In the genomic region with DNA sequence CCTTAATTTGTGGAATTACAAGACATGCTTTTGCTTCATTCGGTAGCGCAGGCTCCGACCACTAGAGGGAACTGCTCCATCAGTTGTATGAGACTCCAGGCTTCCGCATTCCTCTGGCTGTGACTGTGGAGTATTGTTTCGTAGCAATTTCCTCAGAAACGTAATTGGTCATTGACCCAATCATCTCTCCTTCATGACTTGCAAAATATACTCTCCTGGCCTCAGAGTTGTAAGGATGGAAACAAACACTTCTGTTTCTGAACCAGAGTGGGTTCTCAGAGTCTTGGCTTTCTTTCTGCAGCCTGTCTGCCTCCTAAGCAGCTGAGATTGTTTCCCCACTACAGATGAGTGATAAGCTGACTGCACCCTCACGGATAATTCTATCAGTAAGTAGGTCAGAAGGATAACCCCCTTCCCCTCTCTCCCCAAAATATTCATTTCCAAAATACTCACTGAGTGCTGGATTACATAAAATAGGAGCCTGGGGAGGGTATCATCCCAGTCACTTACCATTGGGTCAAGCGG, we compare ENCODE assay signal across 1 cellular context.
A peak's percentile ranks its signal among the peaks of the same experiment; 100 is the strongest.
TF ChIP-seq lines count a peak whose summit lies in the region.

No MANE protein-coding gene starts in this region.

TF ChIP-seq in K562, 482 proteins besides CTCF, POLR2A, EP300 and RAD21 (continued from another document and continues in another):
- TF ChIP-seq ZNF280A (IDR thresholded peaks at IDR 0.05; ENCODE audit: low read depth, partially characterized antibody), result no peak
- TF ChIP-seq ZNF408 (CRISPR knock-in tag; IDR thresholded peaks at IDR 0.05; ENCODE audit: low read depth), result no peak
- TF ChIP-seq JUND (IDR thresholded peaks at IDR 0.05; ENCODE audit: borderline replicate concordance, low read depth, low read length), result peak; percentile 53; the same call in 1 of the 2 replicates
- TF ChIP-seq JUND (tag; IDR thresholded peaks at IDR 0.05; ENCODE audit: borderline replicate concordance, low read depth, low read length), result peak; percentile 50; the same call in 2 of the 3 replicates
- TF ChIP-seq POLR2AphosphoS5 (IDR thresholded peaks at IDR 0.05; ENCODE audit: control insufficient read depth, insufficient read depth, low read depth, low read length), result no peak
- TF ChIP-seq TRIM25 (IDR thresholded peaks at IDR 0.05; ENCODE audit: borderline replicate concordance), result no peak
- TF ChIP-seq ADNP (tag; IDR thresholded peaks at IDR 0.05), result no peak
- TF ChIP-seq L3MBTL2 (IDR thresholded peaks at IDR 0.05), result 0 out of 2 replicates have a peak, but pooled peaks have one; percentile 23
- no peak for TF ChIP-seq ZBTB7A (IDR thresholded peaks at IDR 0.05; ENCODE audit: borderline replicate concordance, control insufficient read depth, low read depth, low read length)
- no peak for TF ChIP-seq ZNF3 (CRISPR knock-in tag; IDR thresholded peaks at IDR 0.05)
- TF ChIP-seq RBM22 (IDR thresholded peaks at IDR 0.05; ENCODE audit: low read depth, low read length, poor library complexity, severe bottlenecking), result no peak
- no peak for TF ChIP-seq MCM7 (IDR thresholded peaks at IDR 0.05)
- TF ChIP-seq ERF (CRISPR knock-in tag; IDR thresholded peaks at IDR 0.05), result no peak
- TF ChIP-seq ZNF77 (CRISPR knock-in tag; IDR thresholded peaks at IDR 0.05), result no peak
- no peak for TF ChIP-seq BDP1 (IDR thresholded peaks at IDR 0.05; ENCODE audit: insufficient read depth, insufficient read length)
- no peak for TF ChIP-seq ZNF707 (CRISPR knock-in tag; conservative IDR thresholded peaks at IDR 0.05)
- TF ChIP-seq DLX4 (CRISPR knock-in tag; IDR thresholded peaks at IDR 0.05), result no peak
- TF ChIP-seq SIRT6 (IDR thresholded peaks at IDR 0.05; ENCODE audit: low read depth, low read length), result no peak
- TF ChIP-seq TEAD1 (CRISPR knock-in tag; IDR thresholded peaks at IDR 0.05), result peak; percentile 97 to 99
- TF ChIP-seq CEBPB (tag; IDR thresholded peaks at IDR 0.05), result 0 out of 2 replicates have a peak, but pooled peaks have one; percentile 37
- TF ChIP-seq GABPB1 (CRISPR knock-in tag; IDR thresholded peaks at IDR 0.05), result no peak
- TF ChIP-seq TAF9B (IDR thresholded peaks at IDR 0.05; ENCODE audit: partially characterized antibody), result no peak
- no peak for TF ChIP-seq ILF3 (IDR thresholded peaks at IDR 0.05; ENCODE audit: borderline replicate concordance)
- no peak for TF ChIP-seq ZEB2 (IDR thresholded peaks at IDR 0.05)
- no peak for TF ChIP-seq MCM3 (IDR thresholded peaks at IDR 0.05)
- TF ChIP-seq HNRNPH1 (optimal IDR thresholded peaks at IDR 0.05; ENCODE audit: low read depth, low read length), result no peak
- TF ChIP-seq ZNF143 (CRISPR knock-in tag; IDR thresholded peaks at IDR 0.05), result no peak
- TF ChIP-seq TGIF2 (CRISPR knock-in tag; IDR thresholded peaks at IDR 0.05), result no peak
- no peak for TF ChIP-seq ZFP30 (CRISPR knock-in tag; IDR thresholded peaks at IDR 0.05; ENCODE audit: borderline replicate concordance)
- no peak for TF ChIP-seq DMBX1 (CRISPR knock-in tag; IDR thresholded peaks at IDR 0.05; ENCODE audit: borderline replicate concordance)
- no peak for TF ChIP-seq MED1 (CRISPR knock-in tag; IDR thresholded peaks at IDR 0.05; ENCODE audit: borderline replicate concordance)
- TF ChIP-seq, protein P1, sequence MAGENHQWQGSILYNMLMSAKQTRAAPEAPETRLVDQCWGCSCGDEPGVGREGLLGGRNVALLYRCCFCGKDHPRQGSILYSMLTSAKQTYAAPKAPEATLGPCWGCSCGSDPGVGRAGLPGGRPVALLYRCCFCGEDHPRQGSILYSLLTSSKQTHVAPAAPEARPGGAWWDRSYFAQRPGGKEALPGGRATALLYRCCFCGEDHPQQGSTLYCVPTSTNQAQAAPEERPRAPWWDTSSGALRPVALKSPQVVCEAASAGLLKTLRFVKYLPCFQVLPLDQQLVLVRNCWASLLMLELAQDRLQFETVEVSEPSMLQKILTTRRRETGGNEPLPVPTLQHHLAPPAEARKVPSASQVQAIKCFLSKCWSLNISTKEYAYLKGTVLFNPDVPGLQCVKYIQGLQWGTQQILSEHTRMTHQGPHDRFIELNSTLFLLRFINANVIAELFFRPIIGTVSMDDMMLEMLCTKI (IDR thresholded peaks at IDR 0.05; ENCODE audit: partially characterized antibody), result no peak
- TF ChIP-seq NBN (IDR thresholded peaks at IDR 0.05; ENCODE audit: low read depth), result no peak
- TF ChIP-seq CC2D1A (IDR thresholded peaks at IDR 0.05), result peak; percentile 79
- no peak for TF ChIP-seq CHD2 (IDR thresholded peaks at IDR 0.05; ENCODE audit: low read depth, low read length)
- no peak for TF ChIP-seq PURB (CRISPR knock-in tag; IDR thresholded peaks at IDR 0.05; ENCODE audit: low read depth)
- TF ChIP-seq ATF7 (IDR thresholded peaks at IDR 0.05), result peak; percentile 67
- TF ChIP-seq, protein P2, sequence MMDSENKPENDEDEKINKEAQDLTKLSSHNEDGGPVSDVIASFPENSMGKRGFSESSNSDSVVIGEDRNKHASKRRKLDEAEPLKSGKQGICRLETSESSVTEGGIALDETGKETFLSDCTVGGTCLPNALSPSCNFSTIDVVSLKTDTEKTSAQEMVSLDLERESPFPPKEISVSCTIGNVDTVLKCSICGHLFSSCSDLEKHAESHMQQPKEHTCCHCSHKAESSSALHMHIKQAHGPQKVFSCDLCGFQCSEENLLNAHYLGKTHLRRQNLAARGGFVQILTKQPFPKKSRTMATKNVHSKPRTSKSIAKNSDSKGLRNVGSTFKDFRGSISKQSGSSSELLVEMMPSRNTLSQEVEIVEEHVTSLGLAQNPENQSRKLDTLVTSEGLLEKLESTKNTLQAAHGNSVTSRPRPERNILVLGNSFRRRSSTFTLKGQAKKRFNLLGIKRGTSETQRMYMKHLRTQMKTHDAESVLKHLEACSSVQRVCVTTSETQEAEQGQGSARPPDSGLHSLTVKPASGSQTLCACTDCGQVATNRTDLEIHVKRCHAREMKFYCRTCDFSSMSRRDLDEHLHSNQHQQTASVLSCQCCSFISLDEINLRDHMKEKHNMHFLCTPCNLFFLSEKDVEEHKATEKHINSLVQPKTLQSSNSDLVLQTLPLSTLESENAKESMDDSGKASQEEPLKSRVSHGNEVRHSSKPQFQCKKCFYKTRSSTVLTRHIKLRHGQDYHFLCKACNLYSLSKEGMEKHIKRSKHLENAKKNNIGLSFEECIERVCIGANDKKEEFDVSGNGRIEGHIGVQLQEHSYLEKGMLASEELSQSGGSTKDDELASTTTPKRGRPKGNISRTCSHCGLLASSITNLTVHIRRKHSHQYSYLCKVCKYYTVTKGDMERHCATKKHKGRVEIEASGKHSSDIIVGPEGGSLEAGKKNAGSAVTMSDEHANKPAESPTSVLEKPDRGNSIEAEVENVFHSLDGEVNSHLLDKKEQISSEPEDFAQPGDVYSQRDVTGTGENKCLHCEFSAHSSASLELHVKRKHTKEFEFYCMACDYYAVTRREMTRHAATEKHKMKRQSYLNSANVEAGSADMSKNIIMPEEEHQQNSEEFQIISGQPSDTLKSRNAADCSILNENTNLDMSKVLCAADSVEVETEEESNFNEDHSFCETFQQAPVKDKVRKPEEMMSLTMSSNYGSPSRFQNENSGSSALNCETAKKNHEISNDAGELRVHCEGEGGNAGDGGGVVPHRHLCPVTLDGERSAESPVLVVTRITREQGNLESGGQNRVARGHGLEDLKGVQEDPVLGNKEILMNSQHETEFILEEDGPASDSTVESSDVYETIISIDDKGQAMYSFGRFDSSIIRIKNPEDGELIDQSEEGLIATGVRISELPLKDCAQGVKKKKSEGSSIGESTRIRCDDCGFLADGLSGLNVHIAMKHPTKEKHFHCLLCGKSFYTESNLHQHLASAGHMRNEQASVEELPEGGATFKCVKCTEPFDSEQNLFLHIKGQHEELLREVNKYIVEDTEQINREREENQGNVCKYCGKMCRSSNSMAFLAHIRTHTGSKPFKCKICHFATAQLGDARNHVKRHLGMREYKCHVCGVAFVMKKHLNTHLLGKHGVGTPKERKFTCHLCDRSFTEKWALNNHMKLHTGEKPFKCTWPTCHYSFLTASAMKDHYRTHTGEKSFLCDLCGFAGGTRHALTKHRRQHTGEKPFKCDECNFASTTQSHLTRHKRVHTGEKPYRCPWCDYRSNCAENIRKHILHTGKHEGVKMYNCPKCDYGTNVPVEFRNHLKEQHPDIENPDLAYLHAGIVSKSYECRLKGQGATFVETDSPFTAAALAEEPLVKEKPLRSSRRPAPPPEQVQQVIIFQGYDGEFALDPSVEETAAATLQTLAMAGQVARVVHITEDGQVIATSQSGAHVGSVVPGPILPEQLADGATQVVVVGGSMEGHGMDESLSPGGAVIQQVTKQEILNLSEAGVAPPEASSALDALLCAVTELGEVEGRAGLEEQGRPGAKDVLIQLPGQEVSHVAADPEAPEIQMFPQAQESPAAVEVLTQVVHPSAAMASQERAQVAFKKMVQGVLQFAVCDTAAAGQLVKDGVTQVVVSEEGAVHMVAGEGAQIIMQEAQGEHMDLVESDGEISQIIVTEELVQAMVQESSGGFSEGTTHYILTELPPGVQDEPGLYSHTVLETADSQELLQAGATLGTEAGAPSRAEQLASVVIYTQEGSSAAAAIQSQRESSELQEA (IDR thresholded peaks at IDR 0.05; ENCODE audit: low read depth), result no peak
- no peak for TF ChIP-seq RBFOX2 (IDR thresholded peaks at IDR 0.05; ENCODE audit: low read depth, low read length)
- peak; percentile 57; the same call in 1 of the 2 replicates for TF ChIP-seq RB1 (IDR thresholded peaks at IDR 0.05; ENCODE audit: low read depth)
- peak; percentile 64; the same call in 1 of the 2 replicates for TF ChIP-seq SOX6 (IDR thresholded peaks at IDR 0.05)
- TF ChIP-seq SIX5 (IDR thresholded peaks at IDR 0.05; ENCODE audit: borderline replicate concordance in 1 of 2, insufficient read depth in 1 of 2, low read depth in 1 of 2, low read length in 2 of 2), result no peak
- no peak for TF ChIP-seq SMAD2 (IDR thresholded peaks at IDR 0.05; ENCODE audit: low read depth, low read length)
- peak; percentile 67; the same call in 1 of the 2 replicates for TF ChIP-seq BACH1 (tag; IDR thresholded peaks at IDR 0.05)
- 0 out of 4 replicates have a peak, but pooled peaks of 1 of the 2 experiments have one; percentile 16 for TF ChIP-seq FOXK2 (conservative IDR thresholded peaks at IDR 0.05 in 1 of 2, IDR thresholded peaks at IDR 0.05 in 1 of 2; ENCODE audit: low read depth in 2 of 2)
- TF ChIP-seq, protein P3, sequence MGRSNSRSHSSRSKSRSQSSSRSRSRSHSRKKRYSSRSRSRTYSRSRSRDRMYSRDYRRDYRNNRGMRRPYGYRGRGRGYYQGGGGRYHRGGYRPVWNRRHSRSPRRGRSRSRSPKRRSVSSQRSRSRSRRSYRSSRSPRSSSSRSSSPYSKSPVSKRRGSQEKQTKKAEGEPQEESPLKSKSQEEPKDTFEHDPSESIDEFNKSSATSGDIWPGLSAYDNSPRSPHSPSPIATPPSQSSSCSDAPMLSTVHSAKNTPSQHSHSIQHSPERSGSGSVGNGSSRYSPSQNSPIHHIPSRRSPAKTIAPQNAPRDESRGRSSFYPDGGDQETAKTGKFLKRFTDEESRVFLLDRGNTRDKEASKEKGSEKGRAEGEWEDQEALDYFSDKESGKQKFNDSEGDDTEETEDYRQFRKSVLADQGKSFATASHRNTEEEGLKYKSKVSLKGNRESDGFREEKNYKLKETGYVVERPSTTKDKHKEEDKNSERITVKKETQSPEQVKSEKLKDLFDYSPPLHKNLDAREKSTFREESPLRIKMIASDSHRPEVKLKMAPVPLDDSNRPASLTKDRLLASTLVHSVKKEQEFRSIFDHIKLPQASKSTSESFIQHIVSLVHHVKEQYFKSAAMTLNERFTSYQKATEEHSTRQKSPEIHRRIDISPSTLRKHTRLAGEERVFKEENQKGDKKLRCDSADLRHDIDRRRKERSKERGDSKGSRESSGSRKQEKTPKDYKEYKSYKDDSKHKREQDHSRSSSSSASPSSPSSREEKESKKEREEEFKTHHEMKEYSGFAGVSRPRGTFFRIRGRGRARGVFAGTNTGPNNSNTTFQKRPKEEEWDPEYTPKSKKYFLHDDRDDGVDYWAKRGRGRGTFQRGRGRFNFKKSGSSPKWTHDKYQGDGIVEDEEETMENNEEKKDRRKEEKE (IDR thresholded peaks at IDR 0.05; ENCODE audit: borderline replicate concordance in 1 of 2, control insufficient read depth in 1 of 2, low read depth in 2 of 2, low read length in 1 of 2), result no peak
- TF ChIP-seq ZNF57 (CRISPR knock-in tag; IDR thresholded peaks at IDR 0.05), result no peak
- TF ChIP-seq PHB (CRISPR knock-in tag; IDR thresholded peaks at IDR 0.05), result no peak
- no peak for TF ChIP-seq RBM17 (IDR thresholded peaks at IDR 0.05; ENCODE audit: borderline replicate concordance, low read depth, low read length)
- TF ChIP-seq SPI1 (IDR thresholded peaks at IDR 0.05; ENCODE audit: borderline replicate concordance, low read depth, low read length), result peak; percentile 78
- no peak for TF ChIP-seq ZNF586 (CRISPR knock-in tag; conservative IDR thresholded peaks at IDR 0.05)
- TF ChIP-seq TFAP4 (CRISPR knock-in tag; IDR thresholded peaks at IDR 0.05; ENCODE audit: borderline replicate concordance), result no peak
